1 cellular context compared by ENCODE assay signal in the genomic region with DNA sequence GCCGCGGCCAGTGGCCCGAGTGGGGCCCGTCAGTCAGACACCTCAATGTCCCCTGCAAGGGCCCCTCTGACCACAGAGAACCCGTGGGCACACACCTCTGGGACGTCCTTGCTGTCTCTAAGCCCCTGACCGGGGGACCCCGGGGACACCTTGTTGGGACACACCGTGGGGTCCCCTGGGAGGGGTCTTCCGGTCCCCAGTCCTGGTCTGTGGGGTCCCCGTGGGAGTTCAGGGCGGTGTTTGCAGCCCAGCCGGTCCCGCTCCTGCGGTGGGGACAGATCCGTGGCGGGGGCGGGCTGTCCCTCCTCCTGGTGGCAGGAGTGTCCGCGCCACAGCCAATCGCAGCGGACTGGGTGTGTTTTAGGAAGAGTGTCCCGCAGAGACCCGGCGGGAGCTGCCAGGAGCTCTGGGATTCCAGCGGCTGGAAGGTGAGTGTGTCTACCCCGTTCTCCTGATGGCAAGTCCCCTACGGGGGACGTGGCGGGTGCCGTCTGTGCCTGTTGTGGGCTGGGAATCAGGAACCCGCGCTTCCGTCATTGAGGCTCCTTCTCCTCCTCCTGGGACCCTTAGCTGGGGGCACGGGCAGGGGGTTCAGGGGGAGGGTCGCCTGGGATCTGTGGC.
TF ChIP-seq lines count a peak whose summit lies in the region.

No MANE protein-coding gene starts in this region.

TF ChIP-seq in HEK293, 187 proteins besides CTCF, POLR2A, EP300 and RAD21 (continued from another document):
- TF ChIP-seq ZNF266 (tag by site-specific recombination; IDR thresholded peaks at IDR 0.05; ENCODE audit: low read depth) (no peak), ZNF174 (tag by site-specific recombination; IDR thresholded peaks at IDR 0.05) (no peak), ZNF423 (tag by site-specific recombination; IDR thresholded peaks at IDR 0.05) (0 out of 2 replicates have a peak, but pooled peaks have one; percentile 58), ZNF48 (tag by site-specific recombination; IDR thresholded peaks at IDR 0.05) (no peak), ZNF76 (tag by site-specific recombination; IDR thresholded peaks at IDR 0.05; ENCODE audit: borderline replicate concordance, low read depth) (no peak), ZNF366 (tag by site-specific recombination; conservative IDR thresholded peaks at IDR 0.05) (no peak), SP7 (tag by site-specific recombination; IDR thresholded peaks at IDR 0.05) (no peak), ZNF184 (tag by site-specific recombination; IDR thresholded peaks at IDR 0.05) (no peak), WT1 (tag by site-specific recombination; IDR thresholded peaks at IDR 0.05) (peak; percentile 31; the same call in 1 of the 2 replicates), ZXDB (tag by site-specific recombination; IDR thresholded peaks at IDR 0.05) (peak; percentile 87), ZNF544 (tag by site-specific recombination; IDR thresholded peaks at IDR 0.05) (no peak), ZNF223 (tag by site-specific recombination; IDR thresholded peaks at IDR 0.05) (no peak), ZNF394 (tag by site-specific recombination; IDR thresholded peaks at IDR 0.05; ENCODE audit: borderline replicate concordance) (no peak), BCL6B (tag by site-specific recombination; IDR thresholded peaks at IDR 0.05) (no peak), ZSCAN18 (tag by site-specific recombination; IDR thresholded peaks at IDR 0.05) (no peak), ZNF707 (tag by site-specific recombination; IDR thresholded peaks at IDR 0.05) (no peak), ZNF610 (tag by site-specific recombination; IDR thresholded peaks at IDR 0.05; ENCODE audit: borderline replicate concordance) (no peak), ZNF658 (tag by site-specific recombination; IDR thresholded peaks at IDR 0.05) (no peak), SETDB1 (IDR thresholded peaks at IDR 0.05; ENCODE audit: insufficient read length, low read length) (no peak), PBX3 (CRISPR knock-in tag; IDR thresholded peaks at IDR 0.05) (no peak), KLF10 (tag by site-specific recombination; IDR thresholded peaks at IDR 0.05) (peak; percentile 81), ZNF585B (tag by site-specific recombination; IDR thresholded peaks at IDR 0.05) (no peak), ZNF37A (tag by site-specific recombination; IDR thresholded peaks at IDR 0.05) (no peak), ZNF112 (tag by site-specific recombination; IDR thresholded peaks at IDR 0.05) (no peak), TRIM28 (IDR thresholded peaks at IDR 0.05; ENCODE audit: borderline replicate concordance, low read length) (no peak), ZNF292 (tag by site-specific recombination; IDR thresholded peaks at IDR 0.05; ENCODE audit: borderline replicate concordance, low read depth) (no peak), ZNF555 (tag by site-specific recombination; conservative IDR thresholded peaks at IDR 0.05) (no peak), ZNF391 (tag by site-specific recombination; IDR thresholded peaks at IDR 0.05; ENCODE audit: borderline replicate concordance, low read depth) (no peak), YY1 (tag by site-specific recombination; IDR thresholded peaks at IDR 0.05) (no peak), ZNF768 (tag by site-specific recombination; IDR thresholded peaks at IDR 0.05) (no peak), ZNF660 (tag by site-specific recombination; IDR thresholded peaks at IDR 0.05) (no peak), PRDM1 (tag by site-specific recombination; IDR thresholded peaks at IDR 0.05) (no peak), ZNF19 (tag by site-specific recombination; IDR thresholded peaks at IDR 0.05; ENCODE audit: low read depth) (no peak), ZNF501 (tag by site-specific recombination; IDR thresholded peaks at IDR 0.05) (no peak), ZNF214 (tag by site-specific recombination; IDR thresholded peaks at IDR 0.05; ENCODE audit: borderline replicate concordance) (no peak), ZNF155 (tag by site-specific recombination; IDR thresholded peaks at IDR 0.05) (no peak), ZBTB20 (tag by site-specific recombination; IDR thresholded peaks at IDR 0.05) (no peak), GLI2 (tag by site-specific recombination; IDR thresholded peaks at IDR 0.05; ENCODE audit: borderline replicate concordance, low read depth) (no peak), SALL2 (tag by site-specific recombination; IDR thresholded peaks at IDR 0.05; ENCODE audit: borderline replicate concordance) (no peak), ZNF791 (tag by site-specific recombination; IDR thresholded peaks at IDR 0.05) (no peak), ZNF561 (tag by site-specific recombination; IDR thresholded peaks at IDR 0.05; ENCODE audit: borderline replicate concordance) (no peak; the same call in 1 of the 2 replicates), SP3 (tag by site-specific recombination; IDR thresholded peaks at IDR 0.05) (peak; percentile 68), ZNF16 (tag by site-specific recombination; IDR thresholded peaks at IDR 0.05; ENCODE audit: low read depth) (no peak)
- TF ChIP-seq, protein P1, sequence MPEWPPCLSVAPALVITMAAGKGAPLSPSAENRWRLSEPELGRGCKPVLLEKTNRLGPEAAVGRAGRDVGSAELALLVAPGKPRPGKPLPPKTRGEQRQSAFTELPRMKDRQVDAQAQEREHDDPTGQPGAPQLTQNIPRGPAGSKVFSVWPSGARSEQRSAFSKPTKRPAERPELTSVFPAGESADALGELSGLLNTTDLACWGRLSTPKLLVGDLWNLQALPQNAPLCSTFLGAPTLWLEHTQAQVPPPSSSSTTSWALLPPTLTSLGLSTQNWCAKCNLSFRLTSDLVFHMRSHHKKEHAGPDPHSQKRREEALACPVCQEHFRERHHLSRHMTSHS (tag by site-specific recombination; IDR thresholded peaks at IDR 0.05), result no peak
- TF ChIP-seq, protein P2, sequence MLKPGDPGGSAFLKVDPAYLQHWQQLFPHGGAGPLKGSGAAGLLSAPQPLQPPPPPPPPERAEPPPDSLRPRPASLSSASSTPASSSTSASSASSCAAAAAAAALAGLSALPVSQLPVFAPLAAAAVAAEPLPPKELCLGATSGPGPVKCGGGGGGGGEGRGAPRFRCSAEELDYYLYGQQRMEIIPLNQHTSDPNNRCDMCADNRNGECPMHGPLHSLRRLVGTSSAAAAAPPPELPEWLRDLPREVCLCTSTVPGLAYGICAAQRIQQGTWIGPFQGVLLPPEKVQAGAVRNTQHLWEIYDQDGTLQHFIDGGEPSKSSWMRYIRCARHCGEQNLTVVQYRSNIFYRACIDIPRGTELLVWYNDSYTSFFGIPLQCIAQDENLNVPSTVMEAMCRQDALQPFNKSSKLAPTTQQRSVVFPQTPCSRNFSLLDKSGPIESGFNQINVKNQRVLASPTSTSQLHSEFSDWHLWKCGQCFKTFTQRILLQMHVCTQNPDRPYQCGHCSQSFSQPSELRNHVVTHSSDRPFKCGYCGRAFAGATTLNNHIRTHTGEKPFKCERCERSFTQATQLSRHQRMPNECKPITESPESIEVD (tag by site-specific recombination; IDR thresholded peaks at IDR 0.05), result no peak
- TF ChIP-seq, protein P3, sequence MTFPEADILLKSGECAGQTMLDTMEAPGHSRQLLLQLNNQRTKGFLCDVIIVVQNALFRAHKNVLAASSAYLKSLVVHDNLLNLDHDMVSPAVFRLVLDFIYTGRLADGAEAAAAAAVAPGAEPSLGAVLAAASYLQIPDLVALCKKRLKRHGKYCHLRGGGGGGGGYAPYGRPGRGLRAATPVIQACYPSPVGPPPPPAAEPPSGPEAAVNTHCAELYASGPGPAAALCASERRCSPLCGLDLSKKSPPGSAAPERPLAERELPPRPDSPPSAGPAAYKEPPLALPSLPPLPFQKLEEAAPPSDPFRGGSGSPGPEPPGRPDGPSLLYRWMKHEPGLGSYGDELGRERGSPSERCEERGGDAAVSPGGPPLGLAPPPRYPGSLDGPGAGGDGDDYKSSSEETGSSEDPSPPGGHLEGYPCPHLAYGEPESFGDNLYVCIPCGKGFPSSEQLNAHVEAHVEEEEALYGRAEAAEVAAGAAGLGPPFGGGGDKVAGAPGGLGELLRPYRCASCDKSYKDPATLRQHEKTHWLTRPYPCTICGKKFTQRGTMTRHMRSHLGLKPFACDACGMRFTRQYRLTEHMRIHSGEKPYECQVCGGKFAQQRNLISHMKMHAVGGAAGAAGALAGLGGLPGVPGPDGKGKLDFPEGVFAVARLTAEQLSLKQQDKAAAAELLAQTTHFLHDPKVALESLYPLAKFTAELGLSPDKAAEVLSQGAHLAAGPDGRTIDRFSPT (tag by site-specific recombination; IDR thresholded peaks at IDR 0.05), result peak; percentile 29; the same call in 1 of the 2 replicates
- TF ChIP-seq, protein P4, sequence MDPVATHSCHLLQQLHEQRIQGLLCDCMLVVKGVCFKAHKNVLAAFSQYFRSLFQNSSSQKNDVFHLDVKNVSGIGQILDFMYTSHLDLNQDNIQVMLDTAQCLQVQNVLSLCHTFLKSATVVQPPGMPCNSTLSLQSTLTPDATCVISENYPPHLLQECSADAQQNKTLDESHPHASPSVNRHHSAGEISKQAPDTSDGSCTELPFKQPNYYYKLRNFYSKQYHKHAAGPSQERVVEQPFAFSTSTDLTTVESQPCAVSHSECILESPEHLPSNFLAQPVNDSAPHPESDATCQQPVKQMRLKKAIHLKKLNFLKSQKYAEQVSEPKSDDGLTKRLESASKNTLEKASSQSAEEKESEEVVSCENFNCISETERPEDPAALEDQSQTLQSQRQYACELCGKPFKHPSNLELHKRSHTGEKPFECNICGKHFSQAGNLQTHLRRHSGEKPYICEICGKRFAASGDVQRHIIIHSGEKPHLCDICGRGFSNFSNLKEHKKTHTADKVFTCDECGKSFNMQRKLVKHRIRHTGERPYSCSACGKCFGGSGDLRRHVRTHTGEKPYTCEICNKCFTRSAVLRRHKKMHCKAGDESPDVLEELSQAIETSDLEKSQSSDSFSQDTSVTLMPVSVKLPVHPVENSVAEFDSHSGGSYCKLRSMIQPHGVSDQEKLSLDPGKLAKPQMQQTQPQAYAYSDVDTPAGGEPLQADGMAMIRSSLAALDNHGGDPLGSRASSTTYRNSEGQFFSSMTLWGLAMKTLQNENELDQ (tag by site-specific recombination; IDR thresholded peaks at IDR 0.05; ENCODE audit: low read depth), result no peak
- TF ChIP-seq, protein P5, sequence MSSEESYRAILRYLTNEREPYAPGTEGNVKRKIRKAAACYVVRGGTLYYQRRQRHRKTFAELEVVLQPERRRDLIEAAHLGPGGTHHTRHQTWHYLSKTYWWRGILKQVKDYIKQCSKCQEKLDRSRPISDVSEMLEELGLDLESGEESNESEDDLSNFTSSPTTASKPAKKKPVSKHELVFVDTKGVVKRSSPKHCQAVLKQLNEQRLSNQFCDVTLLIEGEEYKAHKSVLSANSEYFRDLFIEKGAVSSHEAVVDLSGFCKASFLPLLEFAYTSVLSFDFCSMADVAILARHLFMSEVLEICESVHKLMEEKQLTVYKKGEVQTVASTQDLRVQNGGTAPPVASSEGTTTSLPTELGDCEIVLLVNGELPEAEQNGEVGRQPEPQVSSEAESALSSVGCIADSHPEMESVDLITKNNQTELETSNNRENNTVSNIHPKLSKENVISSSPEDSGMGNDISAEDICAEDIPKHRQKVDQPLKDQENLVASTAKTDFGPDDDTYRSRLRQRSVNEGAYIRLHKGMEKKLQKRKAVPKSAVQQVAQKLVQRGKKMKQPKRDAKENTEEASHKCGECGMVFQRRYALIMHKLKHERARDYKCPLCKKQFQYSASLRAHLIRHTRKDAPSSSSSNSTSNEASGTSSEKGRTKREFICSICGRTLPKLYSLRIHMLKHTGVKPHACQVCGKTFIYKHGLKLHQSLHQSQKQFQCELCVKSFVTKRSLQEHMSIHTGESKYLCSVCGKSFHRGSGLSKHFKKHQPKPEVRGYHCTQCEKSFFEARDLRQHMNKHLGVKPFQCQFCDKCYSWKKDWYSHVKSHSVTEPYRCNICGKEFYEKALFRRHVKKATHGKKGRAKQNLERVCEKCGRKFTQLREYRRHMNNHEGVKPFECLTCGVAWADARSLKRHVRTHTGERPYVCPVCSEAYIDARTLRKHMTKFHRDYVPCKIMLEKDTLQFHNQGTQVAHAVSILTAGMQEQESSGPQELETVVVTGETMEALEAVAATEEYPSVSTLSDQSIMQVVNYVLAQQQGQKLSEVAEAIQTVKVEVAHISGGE (tag by site-specific recombination; conservative IDR thresholded peaks at IDR 0.05; ENCODE audit: low read depth), result 0 out of 2 replicates have a peak, but pooled peaks have one; percentile 21
